8 cellular contexts compared by ENCODE assay signal in genomic region chr12:8914716-8915526, GRCh38. TPM values are rescaled to one million over a fixed set of nuclear protein-coding genes. Genes with fewer than 3 reads are reported as not detected.
DNase-seq lines count a peak whose midpoint lies in the region; ATAC-seq and TF ChIP-seq lines count a peak whose summit lies in the region.

No MANE protein-coding gene starts in this region.

- peak overlapping the region; percentile 20; the same call in 1 of the 2 replicates for H3K27ac ChIP-seq in Panc1 (ENCODE audit: low read length)

- H3K4me1 ChIP-seq in Panc1 (ENCODE audit: control insufficient read depth, insufficient read depth, low read length), result peaks cover 9% of the 10 kb centered on the region

- H3K9me3 ChIP-seq in Panc1 (ENCODE audit: control insufficient read depth, insufficient read depth, low read depth, low read length), result no peaks in the 10 kb centered on the region

- CTCF ChIA-PET in BJ (lab: Yijun Ruan, JAX) (interaction anchor here (0.7 to 1.7 kb wide), 3 partner anchors 20 to 27 kb away, joined by 3 to 5 read pairs (median 3); no protein-coding TSS in a partner anchor), Panc1 (lab: Charles Lee) (interaction anchor here (0.5 kb wide), 1 partner anchor 183 kb away, joined by 4 read pairs; no protein-coding TSS in a partner anchor)

- no peak for TF ChIP-seq CTCF in BJ (IDR thresholded peaks at IDR 0.05; ENCODE audit: insufficient read depth, low read depth, low read length)
- TF ChIP-seq CTCF in Panc1 (IDR thresholded peaks at IDR 0.05), result no peak

- no TSS peak for BruUV-seq in Panc1 (replicated peaks; lab: Mats Ljungman, UMichigan)

- no peaks in the 10 kb centered on the region for H3K27me3 ChIP-seq in BJ (ENCODE audit: control insufficient read depth, insufficient read depth, low read length)
- no peaks in the 10 kb centered on the region for H3K27me3 ChIP-seq in Panc1 (ENCODE audit: control insufficient read depth, insufficient read depth, low read length)

- H3K4me3 ChIP-seq in BJ (ENCODE audit: low read depth, low read length), result peak overlapping the region; percentile 88
- H3K4me3 ChIP-seq in Panc1 (ENCODE audit: low read depth in 2 of 2, low read length in 2 of 2), result peak overlapping the region; percentile 56 to 87

- H3K36me3 ChIP-seq in BJ (ENCODE audit: control insufficient read depth, insufficient read depth, low read length) (no peaks in the 10 kb centered on the region), Panc1 (ENCODE audit: control insufficient read depth, insufficient read depth, low read length) (no peaks in the 10 kb centered on the region; the same call in 1 of the 2 replicates)

- ATAC-seq in GM19328 (IDR thresholded peaks at IDR 0.05; ENCODE audit: unreplicated experiment) (peak; percentile 70), HG03460 (IDR thresholded peaks at IDR 0.05; ENCODE audit: unreplicated experiment) (peak; percentile 73), Panc1 (peak; percentile 97)

- DNase-seq in BJ (ENCODE audit: low read depth) (no peak), Panc1 (ENCODE audit: low read depth, low spot score) (no peak), foreskin melanocyte (peak; percentile 42), occipital lobe (lab: John Stamatoyannopoulos, UW) (peak; percentile 14), superior temporal gyrus (ENCODE audit: extremely low spot score) (peak; percentile 40)
- DNase-seq in activated effector memory CD4-positive, alpha-beta T cell treated with Interleukin-2 at 50 U/mL for 16 hours, result peak; percentile 62

- POLR2A ChIA-PET in BJ (lab: Charles Lee) (interaction anchor here (0.5 kb wide), 1 partner anchor 252 kb away, joined by 3 read pairs; the partner anchor contains the start of gene MFAP5), Panc1 (lab: Charles Lee) (no interaction called here)

- in situ Hi-C loops in Panc1 (cut with HindIII; ENCODE audit: low pct_unique_long_range_greater_than_20kb, low sequenced_read_pairs), result no loop called here

- intact Hi-C loops in Panc1 (cut with micrococcal nuclease; ENCODE audit: unreplicated experiment), result no loop called here

RNA-seq across cellular contexts. Expression of gene PHC1, which starts 0.6 kb away (rescaled TPM):
- 20.9 and 26.7 TPM in 2 replicates for polyA plus RNA-seq in BJ (2011; rRNA removed)
- polyA minus RNA-seq in BJ (2011; rRNA and poly(A)+ RNA removed), result 17.8 and 25.4 TPM in 2 replicates
- 15.6 TPM for total RNA-seq in Panc1 (2021; ENCODE audit: unreplicated experiment)
- polyA plus RNA-seq in Panc1 (2012; ENCODE audit: insufficient read length), result 24.8 TPM
- 28.7 TPM for total RNA-seq in occipital lobe

RNA-seq across cellular contexts. Expression of gene M6PR, which starts 34.5 kb away (rescaled TPM):
- 106 and 125 TPM in 2 replicates for polyA plus RNA-seq in BJ (2011; rRNA removed)
- 82.1 and 133 TPM in 2 replicates for polyA minus RNA-seq in BJ (2011; rRNA and poly(A)+ RNA removed)
- total RNA-seq in Panc1 (2021; ENCODE audit: unreplicated experiment) (161 TPM), occipital lobe (81.9 TPM)
- 214 TPM for polyA plus RNA-seq in Panc1 (2012; ENCODE audit: insufficient read length)

Comparison
In these comparisons a context has a peak if more than half of its experiments do, and no peak if none do; other contexts are left out.
1. DNase-seq: peak in activated effector memory CD4-positive, alpha-beta T cell treated with Interleukin-2 at 50 U/mL for 16 hours (single experiment), foreskin melanocyte (single experiment), occipital lobe (single experiment) and superior temporal gyrus (single experiment); none in BJ (single experiment) and Panc1 (single experiment).
2. Peak in every context shown above with its lines, with median percentiles within 50 percentile points of each other: ATAC-seq.